In the genomic region with DNA sequence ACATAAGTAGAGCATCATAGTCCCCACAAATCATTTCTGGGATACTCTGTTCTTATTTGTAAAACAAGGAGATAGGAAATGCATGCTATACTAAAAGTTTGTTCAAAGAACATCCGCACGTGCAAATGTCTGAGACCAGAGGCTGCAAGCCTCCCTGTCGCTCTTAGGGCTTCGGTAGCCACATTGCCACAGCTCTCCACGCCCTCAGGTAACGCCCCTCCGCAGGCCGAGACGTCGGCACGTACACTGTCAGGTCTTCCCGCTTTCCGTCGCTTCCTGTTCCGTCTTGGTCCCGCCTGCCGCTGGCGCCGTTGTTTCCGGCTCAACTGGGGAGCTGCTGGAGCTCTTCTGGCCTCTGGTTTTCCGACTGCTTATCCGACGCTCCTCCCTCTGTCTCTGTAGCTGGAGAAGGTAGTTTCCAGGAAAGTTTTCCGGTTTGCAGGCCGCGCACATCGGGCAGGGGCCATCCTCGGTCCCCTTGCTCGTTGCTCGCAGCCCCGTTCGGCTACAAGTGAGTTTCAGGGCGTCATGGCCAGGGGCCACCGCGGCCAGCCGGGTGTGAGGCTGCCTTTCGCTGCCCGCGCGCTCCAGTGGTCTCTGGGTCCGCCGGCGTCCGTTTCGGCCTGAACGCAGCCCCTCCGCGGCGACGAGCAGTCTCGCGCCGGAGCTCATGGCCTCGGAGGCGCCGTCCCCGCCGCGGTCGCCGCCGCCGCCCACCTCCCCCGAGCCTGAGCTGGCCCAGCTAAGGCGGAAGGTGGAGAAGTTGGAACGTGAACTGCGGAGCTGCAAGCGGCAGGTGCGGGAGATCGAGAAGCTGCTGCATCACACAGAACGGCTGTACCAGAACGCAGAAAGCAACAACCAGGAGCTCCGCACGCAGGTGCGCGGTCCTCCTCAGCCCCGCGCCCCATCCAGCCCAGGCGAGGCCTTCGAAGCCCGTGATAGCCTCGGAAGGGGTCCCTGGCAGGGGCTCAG, we compare ENCODE assay signal across 8 cellular contexts. TPM values are rescaled to one million over a fixed set of nuclear protein-coding genes. Genes with fewer than 3 reads are reported as not detected.
A peak's percentile ranks its signal among the peaks of the same experiment; 100 is the strongest.
DNase-seq lines count a peak whose midpoint lies in the region; ATAC-seq and TF ChIP-seq lines count a peak whose summit lies in the region.

A gene with protein sequence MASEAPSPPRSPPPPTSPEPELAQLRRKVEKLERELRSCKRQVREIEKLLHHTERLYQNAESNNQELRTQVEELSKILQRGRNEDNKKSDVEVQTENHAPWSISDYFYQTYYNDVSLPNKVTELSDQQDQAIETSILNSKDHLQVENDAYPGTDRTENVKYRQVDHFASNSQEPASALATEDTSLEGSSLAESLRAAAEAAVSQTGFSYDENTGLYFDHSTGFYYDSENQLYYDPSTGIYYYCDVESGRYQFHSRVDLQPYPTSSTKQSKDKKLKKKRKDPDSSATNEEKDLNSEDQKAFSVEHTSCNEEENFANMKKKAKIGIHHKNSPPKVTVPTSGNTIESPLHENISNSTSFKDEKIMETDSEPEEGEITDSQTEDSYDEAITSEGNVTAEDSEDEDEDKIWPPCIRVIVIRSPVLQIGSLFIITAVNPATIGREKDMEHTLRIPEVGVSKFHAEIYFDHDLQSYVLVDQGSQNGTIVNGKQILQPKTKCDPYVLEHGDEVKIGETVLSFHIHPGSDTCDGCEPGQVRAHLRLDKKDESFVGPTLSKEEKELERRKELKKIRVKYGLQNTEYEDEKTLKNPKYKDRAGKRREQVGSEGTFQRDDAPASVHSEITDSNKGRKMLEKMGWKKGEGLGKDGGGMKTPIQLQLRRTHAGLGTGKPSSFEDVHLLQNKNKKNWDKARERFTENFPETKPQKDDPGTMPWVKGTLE (plus strand): TSS at position 308 of the 975 bp plus-strand sequence. CDS start 363 bp downstream, at position 671.

- H3K9me3 Mint-ChIP-seq in T-cell = peaks cover 6 to 12% (median 10%) of the 10 kb centered on the region in 3 donors

- H3K4me1 ChIP-seq in adrenal gland (replicated peaks in 1 of 2) (peaks cover 13 to 23% of the 10 kb centered on the region in 2 donors), trophoblast cell (ENCODE audit: control insufficient read depth in 1 of 2, insufficient read depth in 2 of 2, low read length in 2 of 2) (no peaks in the 10 kb centered on the region), transverse colon (peaks cover 6 to 19% (median 11%) of the 10 kb centered on the region in 4 donors)

- peak within 1 kb of the TSS; percentile 76 to 96 (median 94) for H3K4me3 Mint-ChIP-seq in T-cell

- peak within 1 kb of the TSS; percentile 86 for H3K14ac ChIP-seq in trophoblast cell (ENCODE audit: low read length)

- H3K27ac ChIP-seq in adrenal gland (peak within 1 kb of the TSS; percentile 70 to 97 (median 84)), trophoblast cell (ENCODE audit: low read depth, low read length) (peak within 1 kb of the TSS; percentile 67), transverse colon (peak within 1 kb of the TSS; percentile 93 to 96 (median 96))

- TF ChIP-seq EP300 in transverse colon (IDR thresholded peaks at IDR 0.05; ENCODE audit: low read depth) = no peak

- H2BK5ac ChIP-seq in trophoblast cell (ENCODE audit: low read depth, low read length, poor library complexity) = peak within 1 kb of the TSS; percentile 32

- ATAC-seq in HG02798 (IDR thresholded peaks at IDR 0.05; ENCODE audit: poor library complexity, unreplicated experiment) (peak; percentile 100), T-cell (replicated peaks in 1 of 4) (peak; percentile 98 to 99 (median 98))

- H2BK12ac ChIP-seq in trophoblast cell (ENCODE audit: low read length) = no peak within 1 kb of the TSS

- no peak for TF ChIP-seq CTCF in GM12875 (IDR thresholded peaks at IDR 0.05; ENCODE audit: borderline replicate concordance, insufficient read depth, low read depth, low read length)
- TF ChIP-seq CTCF in adrenal gland (IDR thresholded peaks at IDR 0.05) = no peak
- TF ChIP-seq CTCF in transverse colon (IDR thresholded peaks at IDR 0.05) = no peak

- peak within 1 kb of the TSS; percentile 66 for H2AFZ ChIP-seq in trophoblast cell (ENCODE audit: insufficient read depth, low read length, poor library complexity)

- peak within 1 kb of the TSS; percentile 90 to 94 for H3K27ac Mint-ChIP-seq in T-cell

- H3K4me3 ChIP-seq in GM12875 (ENCODE audit: low read depth, low read length) (peak within 1 kb of the TSS; percentile 98), adrenal gland (peak within 1 kb of the TSS; percentile 67 to 99 (median 90)), trophoblast cell (ENCODE audit: low read depth, low read length) (peak within 1 kb of the TSS; percentile 91), transverse colon (peak within 1 kb of the TSS; percentile 89 to 98 (median 92))

- H3K36me3 ChIP-seq in adrenal gland (replicated peaks in 1 of 2) = peaks cover 0 to 1% of the 10 kb centered on the region in 2 donors
- H3K36me3 ChIP-seq in trophoblast cell (ENCODE audit: control insufficient read depth in 1 of 2, insufficient read depth in 2 of 2, low read length in 2 of 2) = no peaks in the 10 kb centered on the region
- peaks cover 0 to 5% (median 2%) of the 10 kb centered on the region in 4 donors for H3K36me3 ChIP-seq in transverse colon

- H3K9me3 ChIP-seq in adrenal gland (replicated peaks in 1 of 3) = no peaks in the 10 kb centered on the region
- peaks cover 5% of the 10 kb centered on the region for H3K9me3 ChIP-seq in trophoblast cell (ENCODE audit: insufficient read depth, low read depth, low read length)
- no peaks in the 10 kb centered on the region for H3K9me3 ChIP-seq in transverse colon

- CTCF ChIA-PET in T-cell (lab: Charles Lee) = interaction anchor here (0.6 to 2.0 kb wide), 7 partner anchors 14 to 462 kb away, joined by 3 to 9 read pairs (median 4); a partner anchor contains a TSS

- in situ Hi-C loops in transverse colon (cut with MboI; ENCODE audit: low pct_ligation_motif_present in 1 of 4, low pct_unique_long_range_greater_than_20kb in 1 of 4, low sequenced_read_pairs in 3 of 4) = no loop called here

- H4K12ac ChIP-seq in trophoblast cell (ENCODE audit: low read depth, low read length) = peak within 1 kb of the TSS; percentile 95

- H2BK120ac ChIP-seq in trophoblast cell (ENCODE audit: insufficient read depth, low read length, poor library complexity) = peak within 1 kb of the TSS; percentile 12

- peak within 1 kb of the TSS; percentile 76 for H3K4me2 ChIP-seq in trophoblast cell (ENCODE audit: low read length)

- H3K4me1 Mint-ChIP-seq in T-cell = peaks cover 28 to 46% (median 46%) of the 10 kb centered on the region in 3 donors

- peaks cover 8% of the 10 kb centered on the region for H3K79me1 ChIP-seq in trophoblast cell (ENCODE audit: low read length)

- WGBS in adrenal gland, 4 donors = 0 to 1% (median 0%) methylated on average over 25 to 82 of the region's 82 CpGs
- no CpG with 5 or more reads among the region's 82 CpGs for WGBS in trophoblast cell (ENCODE audit: extremely low coverage, insufficient coverage, insufficient read length)
- 0 to 4% methylated on average over 5 to 39 of the region's 82 CpGs for WGBS in transverse colon (ENCODE audit: low coverage in 1 of 2), 2 donors

- intact Hi-C loops in adrenal gland (cut with DNase I) = no loop called here
- intact Hi-C loops in cardiac septum (cut with DNase I) = loop anchor here (2.0 kb wide), 1 partner anchor 46 kb away; no protein-coding TSS in a partner anchor
- intact Hi-C loops in transverse colon (cut with DNase I; ENCODE audit: low total_unique reads) = loop anchor here (10.0 kb wide), 1 partner anchor 1686 kb away; no protein-coding TSS in a partner anchor

- POLR2A ChIA-PET in T-cell (lab: Charles Lee) = interaction anchor here in 1 of 2 donors (0.5 to 0.7 kb wide), 2 partner anchors 57 to 1356 kb away, joined by 3 to 4 read pairs; a partner anchor contains a TSS

- H3K36me3 Mint-ChIP-seq in T-cell = peaks cover 13% of the 10 kb centered on the region

- H4K91ac ChIP-seq in trophoblast cell (ENCODE audit: low read depth, low read length) = peak within 1 kb of the TSS; percentile 80

- H3K27me3 ChIP-seq in adrenal gland (no peaks in the 10 kb centered on the region), trophoblast cell (ENCODE audit: insufficient read depth, low read length) (no peaks in the 10 kb centered on the region), transverse colon (no peaks in the 10 kb centered on the region)

- H4K8ac ChIP-seq in trophoblast cell (ENCODE audit: low read depth, low read length) = peak within 1 kb of the TSS; percentile 80

- H3K9ac ChIP-seq in trophoblast cell (ENCODE audit: low read length) = peak within 1 kb of the TSS; percentile 89

- H3K79me2 ChIP-seq in trophoblast cell (ENCODE audit: control insufficient read depth, insufficient read depth, low read length, poor library complexity) = peaks cover 4% of the 10 kb centered on the region

- DNase-seq in NCI-H1436 (lab: John Stamatoyannopoulos, UW) (peak; percentile 89), T-cell (peak; percentile 78 to 96 (median 91)), adrenal gland (peak; percentile 91 to 97 (median 95)), cardiac septum (ENCODE audit: low spot score) (peak; percentile 97), trophoblast cell (peak; percentile 97), transverse colon (peak; percentile 95)

- no peaks in the 10 kb centered on the region for H3K27me3 Mint-ChIP-seq in T-cell

- H2AK5ac ChIP-seq in trophoblast cell (ENCODE audit: low read length) = peak within 1 kb of the TSS; percentile 78

- H3K4ac ChIP-seq in trophoblast cell (ENCODE audit: low read depth, low read length) = peak within 1 kb of the TSS; percentile 57

- peak within 1 kb of the TSS; percentile 76 for H3K18ac ChIP-seq in trophoblast cell (ENCODE audit: low read length)

- no peak within 1 kb of the TSS for H3K23ac ChIP-seq in trophoblast cell (ENCODE audit: low read length)

- TF ChIP-seq POLR2A in adrenal gland (IDR thresholded peaks at IDR 0.05) (peak; percentile 9 to 77), transverse colon (IDR thresholded peaks at IDR 0.05) (peak; percentile 85)

RNA-seq across cellular contexts. Expression of the gene that starts here (rescaled TPM):
- 10 to 100 TPM; 16.7 to 32.7 (median 27.5) TPM for total RNA-seq in T-cell
- 10 to 100 TPM; 19.7 to 31.4 (median 24.7) TPM for total RNA-seq in adrenal gland
- 10 to 100 TPM in 2 of 3 donors, 1 to 10 TPM in 1; 6.7 to 26.4 (median 11.2) TPM for polyA plus RNA-seq in adrenal gland
- 16.9 TPM for total RNA-seq in cardiac septum
- 11.9 and 12.3 TPM in 2 replicates for polyA plus RNA-seq in trophoblast cell (2013)
- total RNA-seq in transverse colon = 10 to 100 TPM; 30.6 to 69.6 (median 50.1) TPM

Comparison
In these comparisons a context has a peak if more than half of its experiments do, and no peak if none do; other contexts are left out.
1. Peak in every context shown above with its lines: DNase-seq, ATAC-seq, H3K4me3 ChIP-seq and H3K27ac ChIP-seq.
2. intact Hi-C loops: an anchor here in cardiac septum (2.0 kb wide) and transverse colon (10.0 kb wide); none called in adrenal gland.